ENCODE assay signal across 16 cellular contexts in the genomic region with DNA sequence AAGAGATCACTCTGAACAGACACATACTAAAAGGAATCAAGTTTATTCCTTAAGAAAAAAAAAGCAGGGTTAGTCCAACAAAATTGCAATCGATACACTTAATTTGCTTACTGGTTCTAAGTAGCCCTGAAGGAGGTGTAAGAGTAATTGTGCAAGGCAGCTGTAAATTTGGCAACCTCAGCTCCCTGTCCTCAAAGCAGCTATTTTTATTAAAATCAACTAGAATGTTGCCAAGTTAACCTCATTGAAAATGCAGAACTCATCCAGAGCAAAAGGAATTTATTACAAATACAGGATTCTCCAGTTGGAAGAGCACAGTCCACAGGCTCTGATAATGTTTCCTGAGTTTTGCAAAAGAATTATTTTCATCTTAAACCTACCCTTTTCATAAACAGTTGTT.
DNase-seq lines count a peak whose midpoint lies in the region; ATAC-seq and TF ChIP-seq lines count a peak whose summit lies in the region.
"Had no signal": no experiment of that assay in that cellular context is flagged by ENCODE, and none has a peak within 500 bp of the region (broad histone marks: within the 10 kb centered on the region; RNA-seq: fewer than 3 reads in every experiment).

No MANE protein-coding gene starts in this region.

- ATAC-seq in thoracic aorta (ENCODE audit: insufficient number of reproducible peaks, low FRiP score, low read depth): no peak
- ATAC-seq in GM18520 (IDR thresholded peaks at IDR 0.05; ENCODE audit: unreplicated experiment): no peak
- no peak for ATAC-seq in GM21528 (IDR thresholded peaks at IDR 0.05; ENCODE audit: low FRiP score, unreplicated experiment)
- ATAC-seq: CD8-positive, alpha-beta T cell; naive thymus-derived CD8-positive, alpha-beta T cell; right cardiac atrium had no signal

- TF ChIP-seq CTCF in thoracic aorta (IDR thresholded peaks at IDR 0.05) (no peak), vagina (IDR thresholded peaks at IDR 0.05) (no peak)

- DNase-seq in NCI-H2029 treated with DMSO at 0.1 percent for 48 hours (lab: John Stamatoyannopoulos, UW) (peak; percentile 26), NCI-H2029 (lab: John Stamatoyannopoulos, UW) (no peak), caudate nucleus (lab: John Stamatoyannopoulos, UW) (peak in 2 of 61 donors; percentile 25 to 28), medulla oblongata (ENCODE audit: extremely low spot score) (peak; percentile 34), thoracic aorta (ENCODE audit: low spot score) (no peak), vagina (ENCODE audit: extremely low spot score in 2 of 2) (no peak)
- DNase-seq: activated gamma-delta T cell treated with Interleukin-2 at 50 U/mL for 16 hours; CD8-positive, alpha-beta T cell; kidney glomerular epithelial cell; naive thymus-derived CD8-positive, alpha-beta T cell; NCI-H226; right cardiac atrium; stimulated activated CD4-positive, alpha-beta T cell treated with anti-CD3 and anti-CD28 coated beads, Interleukin-4, amount 100 ng/mL, for 24 hours; WERI-Rb-1 had no signal

- no peaks in the 10 kb centered on the region for H3K27me3 ChIP-seq in thoracic aorta (replicated peaks; ENCODE audit: insufficient read depth)
- H3K27me3 ChIP-seq in vagina: no peaks in the 10 kb centered on the region

- H3K9me3 ChIP-seq in thoracic aorta (no peaks in the 10 kb centered on the region), vagina (no peaks in the 10 kb centered on the region)

- TF ChIP-seq POLR2A in vagina (IDR thresholded peaks at IDR 0.05): no peak

- H3K4me1 ChIP-seq in thoracic aorta (ENCODE audit: control insufficient read depth in 1 of 2, low read depth in 2 of 2) (peaks cover 3 to 24% of the 10 kb centered on the region in 2 donors), vagina (no peaks in the 10 kb centered on the region)

- intact Hi-C loops in vagina (cut with DNase I): no loop called here

- H3K4me3 ChIP-seq in thoracic aorta (peak overlapping the region; percentile 45), vagina (peak overlapping the region in 1 of 2 donors; percentile 30)

- H3K27ac ChIP-seq in caudate nucleus (ENCODE audit: low read depth, low read length) (peak overlapping the region; percentile 81), thoracic aorta (no peak overlapping the region), vagina (no peak overlapping the region)
- H3K27ac ChIP-seq: WERI-Rb-1 had no signal

- H3K36me3 ChIP-seq in thoracic aorta (no peaks in the 10 kb centered on the region), vagina (no peaks in the 10 kb centered on the region)
- H3K36me3 ChIP-seq: WERI-Rb-1 had no signal

Comparison
In these comparisons a context has a peak if more than half of its experiments do, and no peak if none do; other contexts are left out.
1. DNase-seq: peak in NCI-H2029 treated with DMSO at 0.1 percent for 48 hours (single experiment) and medulla oblongata (single experiment); none in NCI-H2029 (single experiment), thoracic aorta (single experiment) and vagina (0 of 2).